8 cellular contexts compared by ENCODE assay signal in genomic region chr2:130823886-130824491, GRCh38. TPM values are rescaled to one million over a fixed set of nuclear protein-coding genes. Genes with fewer than 3 reads are reported as not detected.
A peak's percentile ranks its signal among the peaks of the same experiment; 100 is the strongest.
DNase-seq lines count a peak whose midpoint lies in the region; ATAC-seq and TF ChIP-seq lines count a peak whose summit lies in the region.

No MANE protein-coding gene starts in this region.

- intact Hi-C loops in Right ventricle myocardium superior (cut with DNase I) (no loop called here), cardiac septum (cut with DNase I) (no loop called here), upper lobe of right lung (cut with DNase I) (no loop called here)

- DNase-seq in Right ventricle myocardium superior (peak; percentile 17), cardiac septum (ENCODE audit: low spot score) (no peak), upper lobe of right lung (peak; percentile 46), GOT3 (lab: John Stamatoyannopoulos, UW) (no peak), HuH-7.5 (ENCODE audit: low spot score) (no peak), NCI-H226 (no peak)

- H3K9me3 ChIP-seq in upper lobe of right lung, result no peaks in the 10 kb centered on the region

- ATAC-seq in Right ventricle myocardium superior (ENCODE audit: poor library complexity) (no peak), HG03095 (IDR thresholded peaks at IDR 0.05; ENCODE audit: unreplicated experiment) (peak; percentile 53), upper lobe of right lung (no peak)

- H3K27me3 Mint-ChIP-seq in activated naive CD4-positive, alpha-beta T cell treated with anti-CD3 and anti-CD28 coated beads, Interleukin-2, amount 50 U/mL, for 24 hours, result no peaks in the 10 kb centered on the region

- H3K27me3 ChIP-seq in upper lobe of right lung, result peaks cover 1% of the 10 kb centered on the region

- no peak overlapping the region for H3K4me3 ChIP-seq in upper lobe of right lung

- H3K4me1 Mint-ChIP-seq in activated naive CD4-positive, alpha-beta T cell treated with anti-CD3 and anti-CD28 coated beads, Interleukin-2, amount 50 U/mL, for 24 hours, result peaks cover 15% of the 10 kb centered on the region

- H3K4me1 ChIP-seq in upper lobe of right lung, result no peaks in the 10 kb centered on the region

- H3K27ac Mint-ChIP-seq in activated naive CD4-positive, alpha-beta T cell treated with anti-CD3 and anti-CD28 coated beads, Interleukin-2, amount 50 U/mL, for 24 hours, result peak overlapping the region; percentile 81

- no peaks in the 10 kb centered on the region for H3K36me3 Mint-ChIP-seq in activated naive CD4-positive, alpha-beta T cell treated with anti-CD3 and anti-CD28 coated beads, Interleukin-2, amount 50 U/mL, for 24 hours

- peak overlapping the region; percentile 66 for H3K4me3 Mint-ChIP-seq in activated naive CD4-positive, alpha-beta T cell treated with anti-CD3 and anti-CD28 coated beads, Interleukin-2, amount 50 U/mL, for 24 hours

- no peak overlapping the region for H3K27ac ChIP-seq in upper lobe of right lung

- no peak for TF ChIP-seq CTCF in upper lobe of right lung (IDR thresholded peaks at IDR 0.05)

- H3K36me3 ChIP-seq in upper lobe of right lung, result no peaks in the 10 kb centered on the region

- H3K9me3 Mint-ChIP-seq in activated naive CD4-positive, alpha-beta T cell treated with anti-CD3 and anti-CD28 coated beads, Interleukin-2, amount 50 U/mL, for 24 hours, result no peaks in the 10 kb centered on the region

RNA-seq across cellular contexts. Expression of gene ARHGEF4, which starts 12.7 kb away (rescaled TPM):
- total RNA-seq in Right ventricle myocardium superior, result 5.1 TPM
- 3.9 TPM for total RNA-seq in cardiac septum
- total RNA-seq in upper lobe of right lung, result 11.1 TPM

Comparison
In these comparisons a context has a peak if more than half of its experiments do, and no peak if none do; other contexts are left out.
1. DNase-seq: peak in Right ventricle myocardium superior (single experiment) and upper lobe of right lung (single experiment); none in cardiac septum (single experiment), GOT3 (single experiment), HuH-7.5 (single experiment) and NCI-H226 (single experiment).